In genomic region chr10:14588084-14588937, GRCh38 we compare ENCODE assay signal across 8 cellular contexts.
DNase-seq lines count a peak whose midpoint lies in the region; ATAC-seq and TF ChIP-seq lines count a peak whose summit lies in the region.

No MANE protein-coding gene starts in this region.

- 37% methylated on average over 11 of the region's 13 CpGs for WGBS in right lobe of liver (ENCODE audit: insufficient coverage, low coverage, low lambda C conversion rate, missing lambda C conversion rate)
- WGBS in transverse colon (ENCODE audit: low coverage in 1 of 2), 2 donors, result 49 to 50% methylated on average over 5 to 13 of the region's 13 CpGs

- peaks cover 92% of the 10 kb centered on the region for H3K4me1 Mint-ChIP-seq in CD8-positive, alpha-beta T cell (ENCODE audit: low read depth)
- H3K4me1 Mint-ChIP-seq in brain, result peaks cover 73% of the 10 kb centered on the region

- in situ Hi-C loops in transverse colon (cut with MboI; ENCODE audit: low pct_ligation_motif_present in 1 of 4, low pct_unique_long_range_greater_than_20kb in 1 of 4, low sequenced_read_pairs in 3 of 4), result no loop called here

- peaks cover 89% of the 10 kb centered on the region for H3K4me1 ChIP-seq in CD8-positive, alpha-beta T cell (ENCODE audit: insufficient read depth, low read length)
- H3K4me1 ChIP-seq in right lobe of liver (peaks cover 0 to 60% (median 18%) of the 10 kb centered on the region in 4 donors), transverse colon (peaks cover 12 to 42% (median 19%) of the 10 kb centered on the region in 4 donors)

- H3K4me3 Mint-ChIP-seq in CD8-positive, alpha-beta T cell, result peak overlapping the region; percentile 78
- H3K4me3 Mint-ChIP-seq in brain, result peak overlapping the region in 1 of 5 experiments; percentile 0

- no peaks in the 10 kb centered on the region for H3K27me3 ChIP-seq in CD8-positive, alpha-beta T cell (ENCODE audit: insufficient read depth, low read length)
- H3K27me3 ChIP-seq in right lobe of liver (no peaks in the 10 kb centered on the region), transverse colon (no peaks in the 10 kb centered on the region)

- TF ChIP-seq EP300 in transverse colon (IDR thresholded peaks at IDR 0.05; ENCODE audit: low read depth), result no peak

- TF ChIP-seq POLR2A in right lobe of liver (IDR thresholded peaks at IDR 0.05), result no peak
- TF ChIP-seq POLR2A in transverse colon (IDR thresholded peaks at IDR 0.05), result no peak

- H3K9me3 ChIP-seq in CD8-positive, alpha-beta T cell (ENCODE audit: low read length), result no peaks in the 10 kb centered on the region
- H3K9me3 ChIP-seq in right lobe of liver, result no peaks in the 10 kb centered on the region
- no peaks in the 10 kb centered on the region for H3K9me3 ChIP-seq in transverse colon

- H3K9me3 Mint-ChIP-seq in CD8-positive, alpha-beta T cell, result no peaks in the 10 kb centered on the region
- H3K9me3 Mint-ChIP-seq in brain, result peaks cover 0 to 3% (median 0%) of the 10 kb centered on the region in 5 experiments

- CTCF ChIA-PET in CD8-positive, alpha-beta T cell (lab: Charles Lee), result interaction anchor here (0.7 to 1.5 kb wide), 9 partner anchors 9 to 235 kb away, joined by 3 to 6 read pairs (median 4); no protein-coding TSS in a partner anchor

- H3K27ac ChIP-seq in CD8-positive, alpha-beta T cell (ENCODE audit: low read depth, low read length), result peak overlapping the region; percentile 71
- H3K27ac ChIP-seq in right lobe of liver (peak overlapping the region; percentile 68 to 82 (median 76)), transverse colon (peak overlapping the region; percentile 61 to 70 (median 68))

- no peaks in the 10 kb centered on the region for H3K36me3 ChIP-seq in CD8-positive, alpha-beta T cell (ENCODE audit: insufficient read depth, low read length)
- H3K36me3 ChIP-seq in right lobe of liver, result no peaks in the 10 kb centered on the region
- no peaks in the 10 kb centered on the region for H3K36me3 ChIP-seq in transverse colon

- peak in 1 of 7 experiments; percentile 55 for DNase-seq in CD8-positive, alpha-beta T cell
- peak; percentile 93 for DNase-seq in M059J (ENCODE audit: low read depth)
- DNase-seq in right lobe of liver, result no peak
- DNase-seq in transverse colon, result no peak

- no peak for TF ChIP-seq CTCF in CD8-positive, alpha-beta T cell (IDR thresholded peaks at IDR 0.05)
- TF ChIP-seq CTCF in brain (conservative IDR thresholded peaks at IDR 0.05) (no peak), right lobe of liver (IDR thresholded peaks at IDR 0.05) (no peak), transverse colon (IDR thresholded peaks at IDR 0.05) (no peak)

- H3K36me3 Mint-ChIP-seq in CD8-positive, alpha-beta T cell, result peaks cover 23% of the 10 kb centered on the region
- peaks cover 48% of the 10 kb centered on the region for H3K36me3 Mint-ChIP-seq in brain

- ATAC-seq in CD8-positive, alpha-beta T cell, result peak; percentile 35
- ATAC-seq in GM21423 (IDR thresholded peaks at IDR 0.05; ENCODE audit: unreplicated experiment) (peak; percentile 56), right lobe of liver (peak; percentile 65 to 84 (median 76)), HG02970 (IDR thresholded peaks at IDR 0.05; ENCODE audit: low FRiP score, unreplicated experiment) (no peak), GM19035 (IDR thresholded peaks at IDR 0.05; ENCODE audit: unreplicated experiment) (no peak)

- peak overlapping the region; percentile 97 for H3K27ac Mint-ChIP-seq in CD8-positive, alpha-beta T cell
- H3K27ac Mint-ChIP-seq in brain, result peak overlapping the region; percentile 23 to 89 (median 67)

- peak overlapping the region; percentile 34 for H3K4me3 ChIP-seq in CD8-positive, alpha-beta T cell (ENCODE audit: low read depth, low read length)
- H3K4me3 ChIP-seq in right lobe of liver, result no peak overlapping the region
- no peak overlapping the region for H3K4me3 ChIP-seq in transverse colon

- no peaks in the 10 kb centered on the region for H3K27me3 Mint-ChIP-seq in CD8-positive, alpha-beta T cell (ENCODE audit: low read depth)
- H3K27me3 Mint-ChIP-seq in brain, result no peaks in the 10 kb centered on the region

- POLR2A ChIA-PET in CD8-positive, alpha-beta T cell (lab: Charles Lee), result interaction anchor here (0.5 to 3.1 kb wide), 12 partner anchors 12 to 506 kb away, joined by 3 to 12 read pairs (median 4); partner anchors contain the start of genes CDNF, HSPA14 and MSANTD7

- intact Hi-C loops in CD8-positive, alpha-beta T cell (cut with DNase I, micrococcal nuclease), result loop anchor here (1.0 to 10.0 kb wide), 5 partner anchors 11 to 804 kb away; partner anchors contain the start of genes DCLRE1C (in 1 of the 2), MEIG1 (in 1 of the 2) and NMT2 (in 1 of the 2)
- intact Hi-C loops in right lobe of liver (cut with DNase I) (no loop called here), transverse colon (cut with DNase I; ENCODE audit: low total_unique reads) (no loop called here)

Comparison
In these comparisons a context has a peak if more than half of its experiments do, and no peak if none do; other contexts are left out.
1. ATAC-seq: peak in CD8-positive, alpha-beta T cell (single experiment), GM21423 (single experiment) and right lobe of liver (4 of 4); none in HG02970 (single experiment) and GM19035 (single experiment).
2. intact Hi-C loops: an anchor here in CD8-positive, alpha-beta T cell (1.0 to 10.0 kb wide); none called in right lobe of liver and transverse colon.
3. Peak in every context shown above with its lines, with median percentiles within 50 percentile points of each other: H3K27ac ChIP-seq.